Comparison of ENCODE assay signal across 8 cellular contexts in genomic region chr10:102151774-102152544, GRCh38. TPM values are rescaled to one million over a fixed set of nuclear protein-coding genes. Genes with fewer than 3 reads are reported as not detected.
DNase-seq lines count a peak whose midpoint lies in the region; ATAC-seq lines count a peak whose summit lies in the region.

NOLC1 (plus strand) TSS chr10:102152389; CDS start chr10:102152411, 22 bp downstream.

- DNase-seq in NCI-H748 (lab: John Stamatoyannopoulos, UW; ENCODE audit: unreplicated experiment): peak; percentile 97
- peak; percentile 100 for DNase-seq in activated CD4-positive, alpha-beta T cell treated with anti-CD3 and anti-CD28 coated beads, Interleukin-2, amount 50 U/mL, for 1 hour
- DNase-seq in cortex of kidney (lab: John Stamatoyannopoulos, UW): peak; percentile 56
- DNase-seq in left colon: peak; percentile 99
- DNase-seq in stimulated activated CD4-positive, alpha-beta T cell treated with anti-CD3 and anti-CD28 coated beads, Interleukin-1b, Interleukin-23, amount 100 ng/mL, for 48 hours: peak; percentile 100

- H3K4me2 ChIP-seq in BLaER1 treated with 17β-estradiol and CSF1 and Interleukin-3, amounts not matched to agents 10 nM and 100 nM: peak within 1 kb of the TSS; percentile 79 to 100 (median 91)

- peak; percentile 88 for ATAC-seq in GM19351 (IDR thresholded peaks at IDR 0.05; ENCODE audit: unreplicated experiment)
- peak; percentile 93 for ATAC-seq in HG03521 (IDR thresholded peaks at IDR 0.05; ENCODE audit: unreplicated experiment)
- peak; percentile 98 for ATAC-seq in left colon

- no peaks in the 10 kb centered on the region for H3K27me3 ChIP-seq in BLaER1 treated with 17β-estradiol and CSF1 and Interleukin-3, amounts not matched to agents 10 nM and 100 nM

- peak within 1 kb of the TSS; percentile 63 to 95 (median 90) for H3K4me3 ChIP-seq in BLaER1 treated with 17β-estradiol and CSF1 and Interleukin-3, amounts not matched to agents 10 nM and 100 nM

- H3K9ac ChIP-seq in BLaER1 treated with 17β-estradiol and CSF1 and Interleukin-3, amounts not matched to agents 10 nM and 100 nM: peak within 1 kb of the TSS; percentile 79 to 96 (median 90)

- intact Hi-C loops in left colon (cut with DNase I, micrococcal nuclease): no loop called here

- H4K20me1 ChIP-seq in BLaER1 treated with 17β-estradiol and CSF1 and Interleukin-3, amounts not matched to agents 10 nM and 100 nM: peaks cover 2 to 95% (median 83%) of the 10 kb centered on the region in 11 experiments; a peak in 21 of 22 replicates

- H3K27ac ChIP-seq in BLaER1 treated with 17β-estradiol and CSF1 and Interleukin-3, amounts not matched to agents 10 nM and 100 nM: peak within 1 kb of the TSS; percentile 63 to 95 (median 89)

- H3K9me3 ChIP-seq in BLaER1 treated with 17β-estradiol and CSF1 and Interleukin-3, amounts not matched to agents 10 nM and 100 nM (replicated peaks in 1 of 11): no peaks in the 10 kb centered on the region

- H3K36me3 ChIP-seq in BLaER1 treated with 17β-estradiol and CSF1 and Interleukin-3, amounts not matched to agents 10 nM and 100 nM: peaks cover 49 to 84% (median 77%) of the 10 kb centered on the region in 11 experiments

- H3K4me1 ChIP-seq in BLaER1 treated with 17β-estradiol and CSF1 and Interleukin-3, amounts not matched to agents 10 nM and 100 nM: peaks cover 18 to 44% (median 32%) of the 10 kb centered on the region in 10 experiments

RNA-seq across cellular contexts. Expression of gene NOLC1, which starts in this region (rescaled TPM):
- total RNA-seq in left colon: 10 to 100 TPM; 30.2 to 41.5 TPM

Comparison
In these comparisons a context has a peak if more than half of its experiments do, and no peak if none do; other contexts are left out.
1. Peak in every context shown above with its lines: DNase-seq, ATAC-seq, H3K4me3 ChIP-seq and H3K27ac ChIP-seq.